ENCODE assay signal across 11 cellular contexts in the genomic region with DNA sequence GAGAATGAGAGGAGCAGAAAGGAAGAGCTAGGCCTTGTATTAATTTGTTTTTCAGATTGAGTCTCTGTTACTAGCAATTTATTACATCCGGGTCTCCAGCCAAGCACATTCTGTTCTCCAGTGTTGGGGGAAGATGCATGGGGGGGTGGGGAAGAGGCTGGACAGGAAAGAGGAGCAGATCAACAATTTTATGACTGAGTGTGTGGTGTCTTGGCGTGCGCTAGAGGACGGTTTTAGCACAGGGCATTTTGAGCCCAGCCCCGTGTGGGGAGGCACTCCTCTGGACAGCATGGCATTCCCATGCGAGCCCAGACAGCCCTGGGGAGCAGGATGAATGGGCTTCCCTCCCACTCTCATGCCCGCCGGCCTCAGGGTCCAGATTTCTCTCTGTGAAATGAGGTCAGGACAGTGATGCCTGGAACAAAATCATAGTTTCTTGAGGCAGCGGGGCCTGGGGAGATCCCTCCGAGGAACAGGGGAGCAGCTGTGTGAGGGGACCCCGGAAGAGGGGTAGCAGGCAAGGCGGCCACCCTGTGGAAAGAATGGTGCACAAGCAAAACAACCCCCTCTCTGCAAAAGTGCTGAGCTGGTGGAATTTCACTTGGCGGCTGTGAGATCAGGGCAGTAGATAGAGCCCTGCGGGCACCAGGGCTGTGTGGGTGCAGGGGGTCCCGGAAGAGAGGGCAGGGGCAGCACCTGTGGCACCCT. TPM values are rescaled to one million over a fixed set of nuclear protein-coding genes. Genes with fewer than 3 reads are reported as not detected.
DNase-seq lines count a peak whose midpoint lies in the region; ATAC-seq and TF ChIP-seq lines count a peak whose summit lies in the region.
"Had no signal": no experiment of that assay in that cellular context is flagged by ENCODE, and none has a peak within 500 bp of the region (broad histone marks: within the 10 kb centered on the region; RNA-seq: fewer than 3 reads in every experiment).

No MANE protein-coding gene starts in this region.

- H3K9ac ChIP-seq in neural progenitor cell, result no peak overlapping the region

- ATAC-seq in gastroesophageal sphincter, result peak; percentile 82
- no peak for ATAC-seq in GM21360 (IDR thresholded peaks at IDR 0.05; ENCODE audit: unreplicated experiment)
- ATAC-seq in HG03159 (IDR thresholded peaks at IDR 0.05; ENCODE audit: unreplicated experiment), result no peak

- peaks cover 0 to 98% (median 23%) of the 10 kb centered on the region in 3 donors for H3K4me1 ChIP-seq in gastroesophageal sphincter
- peaks cover 64% of the 10 kb centered on the region for H3K4me1 ChIP-seq in neural progenitor cell
- H3K4me1 ChIP-seq in vagina, result peaks cover 96% of the 10 kb centered on the region

- H3K9me3 Mint-ChIP-seq in neural progenitor cell, result no peaks in the 10 kb centered on the region
- no peaks in the 10 kb centered on the region for H3K9me3 Mint-ChIP-seq in activated naive CD8-positive, alpha-beta T cell treated with anti-CD3 and anti-CD28 coated beads for 36 hours

- DNase-seq in NCI-H2227 (lab: John Stamatoyannopoulos, UW; ENCODE audit: unreplicated experiment) (peak; percentile 18), NCI-H2227 treated with DMSO at 0.1 percent for 48 hours (lab: John Stamatoyannopoulos, UW) (no peak), neural progenitor cell (ENCODE audit: low spot score) (no peak), vagina (ENCODE audit: extremely low spot score in 2 of 2) (no peak)
- no peak for DNase-seq in activated naive CD8-positive, alpha-beta T cell treated with anti-CD3 and anti-CD28 coated beads for 36 hours
- DNase-seq: 8988T; activated CD4-positive, alpha-beta T cell treated with anti-CD3 and anti-CD28 coated beads for 4 hours had no signal

- H3K4me3 Mint-ChIP-seq in neural progenitor cell, result peak overlapping the region; percentile 1
- no peak overlapping the region for H3K4me3 Mint-ChIP-seq in activated naive CD8-positive, alpha-beta T cell treated with anti-CD3 and anti-CD28 coated beads for 36 hours

- peaks cover 99% of the 10 kb centered on the region for H3K79me2 ChIP-seq in neural progenitor cell (ENCODE audit: low read depth)

- H3F3A ChIP-seq in neural progenitor cell (ENCODE audit: low read depth), result peaks cover 38% of the 10 kb centered on the region

- TF ChIP-seq CTCF in gastroesophageal sphincter (IDR thresholded peaks at IDR 0.05) (peak in 1 of 4 experiments; percentile 16), neural progenitor cell (IDR thresholded peaks at IDR 0.05) (no peak), vagina (IDR thresholded peaks at IDR 0.05) (no peak)

- no peak overlapping the region for H2AFZ ChIP-seq in neural progenitor cell (replicated peaks)

- WGBS in gastroesophageal sphincter (ENCODE audit: low coverage in 1 of 2), 2 donors, result 55 to 78% methylated on average over 6 to 10 of the region's 15 CpGs

- no peaks in the 10 kb centered on the region for H3K36me3 ChIP-seq in gastroesophageal sphincter
- H3K36me3 ChIP-seq in neural progenitor cell, result no peaks in the 10 kb centered on the region
- no peaks in the 10 kb centered on the region for H3K36me3 ChIP-seq in vagina
- H3K36me3 ChIP-seq: HAP-1 had no signal

- H3K27me3 ChIP-seq in gastroesophageal sphincter (no peaks in the 10 kb centered on the region), neural progenitor cell (no peaks in the 10 kb centered on the region), vagina (no peaks in the 10 kb centered on the region)

- peaks cover 91% of the 10 kb centered on the region for H4K20me1 ChIP-seq in neural progenitor cell (ENCODE audit: low read depth)

- no peak for TF ChIP-seq EP300 in gastroesophageal sphincter (IDR thresholded peaks at IDR 0.05)

- H3K9me3 ChIP-seq in gastroesophageal sphincter (no peaks in the 10 kb centered on the region), neural progenitor cell (ENCODE audit: low read depth) (no peaks in the 10 kb centered on the region), vagina (no peaks in the 10 kb centered on the region)
- H3K9me3 ChIP-seq: HAP-1 had no signal

- TF ChIP-seq POLR2A in gastroesophageal sphincter (IDR thresholded peaks at IDR 0.05) (peak in 1 of 2 donors; percentile 8), vagina (IDR thresholded peaks at IDR 0.05) (peak in 1 of 2 donors; percentile 10)

- H3K27ac ChIP-seq in gastroesophageal sphincter, result peak overlapping the region in 3 of 4 donors; percentile 76 to 82 (median 82)
- no peak overlapping the region for H3K27ac ChIP-seq in neural progenitor cell
- H3K27ac ChIP-seq in vagina, result peak overlapping the region; percentile 92

- peak overlapping the region; percentile 95 for H3K27ac Mint-ChIP-seq in neural progenitor cell
- H3K27ac Mint-ChIP-seq in activated naive CD8-positive, alpha-beta T cell treated with anti-CD3 and anti-CD28 coated beads for 36 hours, result no peak overlapping the region

- H3K4me2 ChIP-seq in neural progenitor cell, result peak overlapping the region; percentile 33

- H3K4me3 ChIP-seq in gastroesophageal sphincter, result peak overlapping the region in 1 of 2 donors; percentile 31
- H3K4me3 ChIP-seq in neural progenitor cell, result no peak overlapping the region
- H3K4me3 ChIP-seq in vagina, result peak overlapping the region; percentile 19 to 41
- H3K4me3 ChIP-seq: HAP-1 had no signal

- intact Hi-C loops in vagina (cut with DNase I), result no loop called here

- peaks cover 12% of the 10 kb centered on the region for H3K36me3 Mint-ChIP-seq in neural progenitor cell
- no peaks in the 10 kb centered on the region for H3K36me3 Mint-ChIP-seq in activated naive CD8-positive, alpha-beta T cell treated with anti-CD3 and anti-CD28 coated beads for 36 hours

- peaks cover 82% of the 10 kb centered on the region for H3K4me1 Mint-ChIP-seq in neural progenitor cell
- H3K4me1 Mint-ChIP-seq in activated naive CD8-positive, alpha-beta T cell treated with anti-CD3 and anti-CD28 coated beads for 36 hours, result no peaks in the 10 kb centered on the region

- H3K27me3 Mint-ChIP-seq in neural progenitor cell (ENCODE audit: insufficient read depth, low read depth), result peaks cover 4% of the 10 kb centered on the region
- H3K27me3 Mint-ChIP-seq in activated naive CD8-positive, alpha-beta T cell treated with anti-CD3 and anti-CD28 coated beads for 36 hours, result no peaks in the 10 kb centered on the region

RNA-seq across cellular contexts. Expression of a gene that starts 16.3 kb away (rescaled TPM):
- total RNA-seq in gastroesophageal sphincter (10 to 100 TPM; 15.3 to 20.4 (median 17.3) TPM), neural progenitor cell (ENCODE audit: low replicate concordance) (27.8 and 28.6 TPM in 2 replicates), vagina (41.0 TPM)
- not detected for total RNA-seq in activated naive CD8-positive, alpha-beta T cell treated with anti-CD3 and anti-CD28 coated beads for 36 hours

Comparison
In these comparisons a context has a peak if more than half of its experiments do, and no peak if none do; other contexts are left out.
1. RNA of a gene that starts 16.3 kb away (total RNA-seq): 41.0 TPM in vagina (single experiment), 27.8 to 28.6 TPM in neural progenitor cell and 15.3 to 20.4 TPM in gastroesophageal sphincter; not detected in activated naive CD8-positive, alpha-beta T cell treated with anti-CD3 and anti-CD28 coated beads for 36 hours; every median in the first group is over 10 times any median in the second.